In genomic region chr18:23283933-23284430, GRCh38 we compare ENCODE assay signal across 8 cellular contexts.
DNase-seq lines count a peak whose midpoint lies in the region; ATAC-seq and TF ChIP-seq lines count a peak whose summit lies in the region.

No MANE protein-coding gene starts in this region.

- peak overlapping the region; percentile 86 for H3K27ac Mint-ChIP-seq in activated T-cell treated with anti-CD3 and anti-CD28 coated beads, Interleukin-2, amount 50 U/mL, for 24 hours
- H3K27ac Mint-ChIP-seq in stimulated activated naive B cell treated with anti-CD40 and anti-IgM and Interleukin-4, amounts not matched to agents 10 μg/mL and 1 μg/mL and 100 μg/mL, for 72 hours: peak overlapping the region; percentile 45

- DNase-seq in activated T-cell treated with anti-CD3 and anti-CD28 coated beads, Interleukin-2, amount 50 U/mL, for 24 hours: no peak
- DNase-seq in activated T-cell treated with anti-CD3 and anti-CD28 coated beads for 4 hours (no peak), astrocyte of the spinal cord (ENCODE audit: low read depth, low spot score) (peak; percentile 45), KBM-7 (no peak), DMS53 treated with DMSO at 0.1 percent for 48 hours (lab: John Stamatoyannopoulos, UW; ENCODE audit: unreplicated experiment) (no peak), NCI-H2196 (lab: John Stamatoyannopoulos, UW; ENCODE audit: unreplicated experiment) (no peak)
- peak; percentile 32 for DNase-seq in stimulated activated naive B cell treated with anti-CD40 and anti-IgM and Interleukin-4, amounts not matched to agents 10 μg/mL and 1 μg/mL and 100 μg/mL, for 72 hours

- peak; percentile 92 for ATAC-seq in HG03442 (IDR thresholded peaks at IDR 0.05; ENCODE audit: unreplicated experiment)
- ATAC-seq in stimulated activated naive B cell treated with anti-CD40 and anti-IgM and Interleukin-4, amounts not matched to agents 10 μg/mL and 1 μg/mL and 100 μg/mL, for 72 hours (replicated peaks): peak; percentile 91 to 94

- no peaks in the 10 kb centered on the region for H3K9me3 Mint-ChIP-seq in activated T-cell treated with anti-CD3 and anti-CD28 coated beads, Interleukin-2, amount 50 U/mL, for 24 hours
- peaks cover 0 to 2% of the 10 kb centered on the region in 2 donors for H3K9me3 Mint-ChIP-seq in stimulated activated naive B cell treated with anti-CD40 and anti-IgM and Interleukin-4, amounts not matched to agents 10 μg/mL and 1 μg/mL and 100 μg/mL, for 72 hours

- no peak overlapping the region for H3K4me3 Mint-ChIP-seq in activated T-cell treated with anti-CD3 and anti-CD28 coated beads, Interleukin-2, amount 50 U/mL, for 24 hours
- no peak overlapping the region for H3K4me3 Mint-ChIP-seq in stimulated activated naive B cell treated with anti-CD40 and anti-IgM and Interleukin-4, amounts not matched to agents 10 μg/mL and 1 μg/mL and 100 μg/mL, for 72 hours

- in situ Hi-C loops in astrocyte of the spinal cord (cut with HindIII; ENCODE audit: low sequenced_read_pairs): no loop called here
- in situ Hi-C loops in KBM-7 (cut with MboI; ENCODE audit: low pct_unique_long_range_greater_than_20kb, low sequenced_read_pairs): no loop called here

- H3K4me3 ChIP-seq in astrocyte of the spinal cord (ENCODE audit: low read depth, low read length): no peak overlapping the region

- TF ChIP-seq CTCF in astrocyte of the spinal cord (IDR thresholded peaks at IDR 0.05; ENCODE audit: low read depth, low read length): no peak

- H3K4me1 Mint-ChIP-seq in activated T-cell treated with anti-CD3 and anti-CD28 coated beads, Interleukin-2, amount 50 U/mL, for 24 hours (ENCODE audit: low read depth): peaks cover 22% of the 10 kb centered on the region
- H3K4me1 Mint-ChIP-seq in stimulated activated naive B cell treated with anti-CD40 and anti-IgM and Interleukin-4, amounts not matched to agents 10 μg/mL and 1 μg/mL and 100 μg/mL, for 72 hours: peaks cover 12 to 17% of the 10 kb centered on the region in 2 donors

- H3K36me3 Mint-ChIP-seq in activated T-cell treated with anti-CD3 and anti-CD28 coated beads, Interleukin-2, amount 50 U/mL, for 24 hours (ENCODE audit: low read depth): no peaks in the 10 kb centered on the region
- H3K36me3 Mint-ChIP-seq in stimulated activated naive B cell treated with anti-CD40 and anti-IgM and Interleukin-4, amounts not matched to agents 10 μg/mL and 1 μg/mL and 100 μg/mL, for 72 hours: peaks cover 8 to 10% of the 10 kb centered on the region in 2 donors

- H3K27me3 Mint-ChIP-seq in activated T-cell treated with anti-CD3 and anti-CD28 coated beads, Interleukin-2, amount 50 U/mL, for 24 hours: no peaks in the 10 kb centered on the region
- H3K27me3 Mint-ChIP-seq in stimulated activated naive B cell treated with anti-CD40 and anti-IgM and Interleukin-4, amounts not matched to agents 10 μg/mL and 1 μg/mL and 100 μg/mL, for 72 hours: no peaks in the 10 kb centered on the region

Comparison
In these comparisons a context has a peak if more than half of its experiments do, and no peak if none do; other contexts are left out.
1. DNase-seq: peak in astrocyte of the spinal cord (single experiment) and stimulated activated naive B cell treated with anti-CD40 and anti-IgM and Interleukin-4, amounts not matched to agents 10 μg/mL and 1 μg/mL and 100 μg/mL, for 72 hours (single experiment); none in activated T-cell treated with anti-CD3 and anti-CD28 coated beads, Interleukin-2, amount 50 U/mL, for 24 hours (single experiment), activated T-cell treated with anti-CD3 and anti-CD28 coated beads for 4 hours (single experiment), KBM-7 (single experiment), DMS53 treated with DMSO at 0.1 percent for 48 hours (single experiment) and NCI-H2196 (single experiment).